Comparison of ENCODE assay signal across 8 cellular contexts in genomic region chr2:227766361-227766883, GRCh38. TPM values are rescaled to one million over a fixed set of nuclear protein-coding genes. Genes with fewer than 3 reads are reported as not detected.
DNase-seq lines count a peak whose midpoint lies in the region; ATAC-seq, FAIRE-seq and TF ChIP-seq lines count a peak whose summit lies in the region.

No MANE protein-coding gene starts in this region.

- no peaks in the 10 kb centered on the region for H3K36me3 ChIP-seq in tibial artery

- peak; percentile 7 for DNase-seq in DMS79 (lab: John Stamatoyannopoulos, UW)
- peak; percentile 73 for DNase-seq in HPDE6-E6E7 (ENCODE audit: extremely low spot score)
- DNase-seq in RCC 7860 (ENCODE audit: low spot score): peak; percentile 64
- DNase-seq in activated T-helper 1 cell treated with anti-CD3 and anti-CD28 coated beads, Interleukin-2, amount 50 U/mL, for 16 hours (ENCODE audit: low read depth in 1 of 2, low spot score in 1 of 2): peak; percentile 18 to 30
- DNase-seq in foreskin keratinocyte: peak; percentile 20 to 45
- peak; percentile 90 for DNase-seq in osteocyte (ENCODE audit: extremely low spot score, unreplicated experiment)
- DNase-seq in tibial artery: peak; percentile 79 to 85

- no peaks in the 10 kb centered on the region for H3K27me3 Mint-ChIP-seq in osteocyte (ENCODE audit: unreplicated experiment)

- H3K9me3 ChIP-seq in tibial artery: no peaks in the 10 kb centered on the region

- TF ChIP-seq CTCF in foreskin keratinocyte (conservative IDR thresholded peaks at IDR 0.05) (peak; percentile 90), osteocyte (IDR thresholded peaks at IDR 0.05) (peak; percentile 95), tibial artery (IDR thresholded peaks at IDR 0.05) (peak; percentile 82 to 94)

- H3K36me3 Mint-ChIP-seq in osteocyte (ENCODE audit: unreplicated experiment): no peaks in the 10 kb centered on the region

- ATAC-seq in GM21390 (IDR thresholded peaks at IDR 0.05; ENCODE audit: unreplicated experiment) (peak; percentile 99), foreskin keratinocyte (peak; percentile 95)

- H3K4me1 ChIP-seq in foreskin keratinocyte: no peaks in the 10 kb centered on the region
- peaks cover 0 to 12% (median 3%) of the 10 kb centered on the region in 4 donors for H3K4me1 ChIP-seq in tibial artery

- peaks cover 12% of the 10 kb centered on the region for H3K4me1 Mint-ChIP-seq in osteocyte (ENCODE audit: unreplicated experiment)

- H3K27ac ChIP-seq in foreskin keratinocyte (no peak overlapping the region), tibial artery (no peak overlapping the region)

- H3K4me3 Mint-ChIP-seq in osteocyte (ENCODE audit: unreplicated experiment): no peak overlapping the region

- peak overlapping the region; percentile 60 for H3K27ac Mint-ChIP-seq in osteocyte (ENCODE audit: unreplicated experiment)

- no peaks in the 10 kb centered on the region for H3K9me3 Mint-ChIP-seq in osteocyte (ENCODE audit: unreplicated experiment)

- H3K27me3 ChIP-seq in foreskin keratinocyte: no peaks in the 10 kb centered on the region
- H3K27me3 ChIP-seq in tibial artery: no peaks in the 10 kb centered on the region

- intact Hi-C loops in tibial artery (cut with DNase I; ENCODE audit: low total_unique reads): loop anchor here (10.0 kb wide), 2 partner anchors 292 to 362 kb away; partner anchors contain the start of gene AGFG1

- FAIRE-seq in RCC 7860 (lab: Jason Lieb, UNC): peak; percentile 84

- no peak overlapping the region for H3K4me3 ChIP-seq in tibial artery

RNA-seq across cellular contexts. Expression of gene SCYGR8, which starts 20.7 kb away (rescaled TPM):
- total RNA-seq in foreskin keratinocyte (not detected in 2 replicates), osteocyte (not detected in 2 replicates)
- not detected in 2 replicates for polyA plus RNA-seq in foreskin keratinocyte

RNA-seq across cellular contexts. Expression of gene SCYGR7, which starts 38.3 kb away (rescaled TPM):
- total RNA-seq in foreskin keratinocyte (not detected in 2 replicates), osteocyte (not detected in 2 replicates)
- not detected in 2 replicates for polyA plus RNA-seq in foreskin keratinocyte

RNA-seq across cellular contexts. Expression of gene SCYGR6, which starts 41.9 kb away (rescaled TPM):
- not detected in 2 replicates for total RNA-seq in foreskin keratinocyte
- polyA plus RNA-seq in foreskin keratinocyte: not detected in 2 replicates
- total RNA-seq in osteocyte: not detected in 2 replicates

RNA-seq across cellular contexts. Expression of gene CCL20, which starts 47.2 kb away (rescaled TPM):
- total RNA-seq in foreskin keratinocyte (0.58 and 0.81 TPM in 2 replicates), osteocyte (not detected in 2 replicates)
- polyA plus RNA-seq in foreskin keratinocyte: 0.60 and 0.70 TPM in 2 replicates

RNA-seq across cellular contexts. Expression of gene SLC19A3, which starts 48.6 kb away (rescaled TPM):
- total RNA-seq in foreskin keratinocyte (0.14 and 0.21 TPM in 2 replicates), osteocyte (not detected in 2 replicates)
- 0.04 and 0.09 TPM in 2 replicates for polyA plus RNA-seq in foreskin keratinocyte

Comparison
In these comparisons a context has a peak if more than half of its experiments do, and no peak if none do; other contexts are left out.
1. DNase-seq: peak in every context shown above with its lines; median percentile 90 in osteocyte; 82 in tibial artery; 73 in HPDE6-E6E7; 64 in RCC 7860; 32 in foreskin keratinocyte; 24 in activated T-helper 1 cell treated with anti-CD3 and anti-CD28 coated beads, Interleukin-2, amount 50 U/mL, for 16 hours; 7 in DMS79.